8 cellular contexts compared by ENCODE assay signal in genomic region chr6:167047554-167047953, GRCh38.
A peak's percentile ranks its signal among the peaks of the same experiment; 100 is the strongest.
DNase-seq lines count a peak whose midpoint lies in the region; ATAC-seq and TF ChIP-seq lines count a peak whose summit lies in the region.

No MANE protein-coding gene starts in this region.

- peaks cover 68% of the 10 kb centered on the region for H3K4me1 ChIP-seq in DOHH2 (ENCODE audit: control insufficient read depth, low read length)

- DNase-seq in activated T-cell treated with anti-CD3 and anti-CD28 coated beads, Interleukin-2, amount 50 U/mL, for 48 hours: peak; percentile 73 to 78
- DNase-seq in stimulated activated CD4-positive, alpha-beta T cell treated with anti-CD3 and anti-CD28 coated beads, Interleukin-4, amount 100 ng/mL, for 1 hour: peak; percentile 43
- DNase-seq in middle frontal gyrus (ENCODE audit: extremely low spot score, low spot score) (no peak), NCI-H128 (lab: John Stamatoyannopoulos, UW; ENCODE audit: unreplicated experiment) (no peak), NCI-H226 (no peak)

- no peaks in the 10 kb centered on the region for H3K9me3 ChIP-seq in DOHH2 (ENCODE audit: control insufficient read depth, insufficient read depth, low read length)

- H3K4me3 ChIP-seq in DOHH2 (ENCODE audit: low read length): peak overlapping the region; percentile 67

- no peaks in the 10 kb centered on the region for H3K79me2 ChIP-seq in DOHH2 (ENCODE audit: control insufficient read depth, low read length)

- no peaks in the 10 kb centered on the region for H3K9me2 ChIP-seq in DOHH2 (replicated peaks; ENCODE audit: control insufficient read depth, low read length)

- ATAC-seq in GM21381 (IDR thresholded peaks at IDR 0.05; ENCODE audit: unreplicated experiment): peak; percentile 82
- ATAC-seq in HG03565 (IDR thresholded peaks at IDR 0.05; ENCODE audit: unreplicated experiment): peak; percentile 80

- H3K27me3 ChIP-seq in DOHH2 (ENCODE audit: control insufficient read depth, low read length): no peaks in the 10 kb centered on the region

- H3K36me3 ChIP-seq in DOHH2 (ENCODE audit: control insufficient read depth, low read length): peaks cover 4% of the 10 kb centered on the region

- peak overlapping the region; percentile 85 for H3K4me2 ChIP-seq in DOHH2 (ENCODE audit: low read length)

- H3K27ac ChIP-seq in DOHH2 (ENCODE audit: low read depth, low read length): peak overlapping the region; percentile 78

- no peak for TF ChIP-seq CTCF in DOHH2 (IDR thresholded peaks at IDR 0.05; ENCODE audit: low read depth, low read length, poor library complexity, severe bottlenecking)

- H3F3A ChIP-seq in DOHH2 (ENCODE audit: control insufficient read depth, insufficient read depth): peaks cover 10% of the 10 kb centered on the region

- H4K20me1 ChIP-seq in DOHH2 (ENCODE audit: control insufficient read depth, insufficient read depth, low read depth, low read length): no peaks in the 10 kb centered on the region

Comparison
In these comparisons a context has a peak if more than half of its experiments do, and no peak if none do; other contexts are left out.
1. DNase-seq: peak in activated T-cell treated with anti-CD3 and anti-CD28 coated beads, Interleukin-2, amount 50 U/mL, for 48 hours (2 of 2) and stimulated activated CD4-positive, alpha-beta T cell treated with anti-CD3 and anti-CD28 coated beads, Interleukin-4, amount 100 ng/mL, for 1 hour (single experiment); none in middle frontal gyrus (single experiment), NCI-H128 (single experiment) and NCI-H226 (single experiment).